Comparison of ENCODE assay signal across 19 cellular contexts in genomic region chr15:58590901-58591300, GRCh38.
DNase-seq lines count a peak whose midpoint lies in the region; ATAC-seq and TF ChIP-seq lines count a peak whose summit lies in the region.
"Had no signal": no experiment of that assay in that cellular context is flagged by ENCODE, and none has a peak within 500 bp of the region (broad histone marks: within the 10 kb centered on the region; RNA-seq: fewer than 3 reads in every experiment).

No MANE protein-coding gene starts in this region.

- dilution Hi-C loops in IMR-90 (cut with HindIII; ENCODE audit: low sequenced_read_pairs, unreplicated experiment) = no loop called here

- peaks cover 14% of the 10 kb centered on the region for H3K4me1 Mint-ChIP-seq in central memory CD8-positive, alpha-beta T cell

- no TSS peak for BruUV-seq in IMR-90 (replicated peaks; lab: Mats Ljungman, UMichigan)

- no peak for TF ChIP-seq RAD21 in IMR-90 (IDR thresholded peaks at IDR 0.05; ENCODE audit: low read length)

- intact Hi-C loops in IMR-90 (cut with micrococcal nuclease) = no loop called here

- peak overlapping the region; percentile 6; the same call in 1 of the 2 replicates for H4K91ac ChIP-seq in IMR-90 (ENCODE audit: insufficient read depth, low read depth, low read length)

- no peak overlapping the region for H3K23ac ChIP-seq in IMR-90 (ENCODE audit: low read depth, low read length)

- H2BK120ac ChIP-seq in IMR-90 (ENCODE audit: low read depth, low read length) = no peak overlapping the region

- H3K36me3 ChIP-seq in IMR-90 (ENCODE audit: control insufficient read depth, insufficient read depth, low read length) = no peaks in the 10 kb centered on the region
- H3K36me3 ChIP-seq: gastrocnemius medialis had no signal

- CTCF ChIA-PET in IMR-90 (lab: Yijun Ruan, JAX) = interaction anchor here (0.6 to 0.8 kb wide), 2 partner anchors 73 to 321 kb away, joined by 3 to 4 read pairs; no protein-coding TSS in a partner anchor

- H3K36me3 Mint-ChIP-seq in central memory CD8-positive, alpha-beta T cell (ENCODE audit: insufficient read depth) = peaks cover 16% of the 10 kb centered on the region

- in situ Hi-C loops in IMR-90 (cut with MboI; ENCODE audit: low sequenced_read_pairs) = no loop called here

- H2AFZ ChIP-seq in IMR-90 (replicated peaks; ENCODE audit: low read length, poor library complexity) = no peak overlapping the region

- H3K79me1 ChIP-seq in IMR-90 (ENCODE audit: low read depth in 1 of 2, low read length in 2 of 2) = no peaks in the 10 kb centered on the region; a peak in 1 of 4 replicates

- H3K18ac ChIP-seq in IMR-90 (ENCODE audit: low read depth, low read length) = 0 out of 2 replicates have a peak overlapping the region, but pooled peaks have one; percentile 12

- no peak overlapping the region for H3K4me3 ChIP-seq in IMR-90 (ENCODE audit: insufficient read depth, low read depth, low read length)
- H3K4me3 ChIP-seq: gastrocnemius medialis, smooth muscle cell had no signal

- peak overlapping the region; percentile 34; the same call in 1 of the 3 replicates for H2BK15ac ChIP-seq in IMR-90 (ENCODE audit: low read depth, low read length)

- H3K56ac ChIP-seq in IMR-90 (ENCODE audit: extremely low read depth, insufficient read depth, low read length) = no peak overlapping the region

- H3K4me3 Mint-ChIP-seq in central memory CD8-positive, alpha-beta T cell = no peak overlapping the region
- H3K4me3 Mint-ChIP-seq: dendritic cell treated with granulocyte-macrophage colony-stimulating factor and Interleukin-4, amounts not matched to agents 40 ng/mL and 50 ng/mL, for 4 days; HFFc6 had no signal

- no peak overlapping the region for H3K4ac ChIP-seq in IMR-90 (ENCODE audit: low read depth, low read length)

- no peaks in the 10 kb centered on the region for H3K27me3 Mint-ChIP-seq in central memory CD8-positive, alpha-beta T cell
- H3K27me3 Mint-ChIP-seq: dendritic cell treated with granulocyte-macrophage colony-stimulating factor and Interleukin-4, amounts not matched to agents 40 ng/mL and 50 ng/mL, for 4 days had no signal

- H3K14ac ChIP-seq in IMR-90 (replicated peaks; ENCODE audit: low read depth, low read length) = no peak overlapping the region; the same call in 1 of the 2 replicates

- no peaks in the 10 kb centered on the region; the same call in 1 of the 2 replicates for H3K9me1 ChIP-seq in IMR-90 (ENCODE audit: insufficient read depth, low read length)

- no peak for TF ChIP-seq CTCF in IMR-90 (conservative IDR thresholded peaks at IDR 0.05; ENCODE audit: low read depth, low read length)

- no peaks in the 10 kb centered on the region for H3K27me3 ChIP-seq in IMR-90 (ENCODE audit: control insufficient read depth, insufficient read depth, low read length)
- H3K27me3 ChIP-seq: gastrocnemius medialis had no signal

- H3K9me3 Mint-ChIP-seq in central memory CD8-positive, alpha-beta T cell = no peaks in the 10 kb centered on the region
- H3K9me3 Mint-ChIP-seq: dendritic cell treated with granulocyte-macrophage colony-stimulating factor and Interleukin-4, amounts not matched to agents 40 ng/mL and 50 ng/mL, for 4 days; HFFc6 had no signal

- H2BK20ac ChIP-seq in IMR-90 (ENCODE audit: low read depth, low read length) = no peak overlapping the region

- H2AK5ac ChIP-seq in IMR-90 (ENCODE audit: low read depth, low read length) = no peak overlapping the region

- H4K5ac ChIP-seq in IMR-90 (ENCODE audit: low read depth, low read length) = no peak overlapping the region

- H3K9me3 ChIP-seq in IMR-90 (ENCODE audit: control insufficient read depth, insufficient read depth, low read length) = no peaks in the 10 kb centered on the region
- H3K9me3 ChIP-seq: gastrocnemius medialis had no signal

- POLR2A ChIA-PET in IMR-90 (lab: Charles Lee; ENCODE audit: unreplicated experiment) = no interaction called here

- H3K27ac ChIP-seq in IMR-90 (ENCODE audit: insufficient read depth, low read length) = no peak overlapping the region
- H3K27ac ChIP-seq: gastrocnemius medialis had no signal

- no peak overlapping the region for H3K4me2 ChIP-seq in IMR-90 (ENCODE audit: low read depth, low read length)
- H3K4me2 ChIP-seq: smooth muscle cell had no signal

- H2BK5ac ChIP-seq in IMR-90 (ENCODE audit: low read depth, low read length, poor library complexity, severe bottlenecking) = no peak overlapping the region

- peaks cover 5% of the 10 kb centered on the region; the same call in 1 of the 2 replicates for H3K4me1 ChIP-seq in IMR-90 (ENCODE audit: control insufficient read depth, insufficient read depth, low read length)
- H3K4me1 ChIP-seq: gastrocnemius medialis had no signal

- no peak for TF ChIP-seq POLR2A in IMR-90 (IDR thresholded peaks at IDR 0.05; ENCODE audit: low read depth, low read length)

- no peaks in the 10 kb centered on the region for H4K20me1 ChIP-seq in IMR-90 (ENCODE audit: insufficient read depth, low read length)

- ATAC-seq in IMR-90 (ENCODE audit: low read depth) (no peak), GM21528 (IDR thresholded peaks at IDR 0.05; ENCODE audit: low FRiP score, unreplicated experiment) (no peak), HG02852 (IDR thresholded peaks at IDR 0.05; ENCODE audit: unreplicated experiment) (no peak)
- no peak for ATAC-seq in central memory CD8-positive, alpha-beta T cell (replicated peaks; ENCODE audit: extremely low read depth, poor library complexity, severe bottlenecking)
- ATAC-seq: gastrocnemius medialis had no signal

- DNase-seq in NCI-H2171 treated with DMSO at 0.1 percent for 48 hours (lab: John Stamatoyannopoulos, UW) (peak; percentile 11), NCI-H2171 (lab: John Stamatoyannopoulos, UW) (no peak), IMR-90 (no peak), renal cortical epithelial cell (ENCODE audit: low read depth) (peak; percentile 41), GOT3 (lab: John Stamatoyannopoulos, UW) (no peak)
- no peak for DNase-seq in central memory CD8-positive, alpha-beta T cell (ENCODE audit: low spot score in 2 of 2)
- DNase-seq: activated T-cell treated with anti-CD3 and anti-CD28 coated beads, Interleukin-2, amount 50 U/mL, for 1 hour; amygdala; EL; gastrocnemius medialis; HFFc6; hippocampal formation; NCI-H1417 treated with DMSO at 0.1 percent for 48 hours; stimulated activated CD4-positive, alpha-beta T cell treated with anti-CD3 and anti-CD28 coated beads, Interleukin-2, amount 100 ng/mL, for 24 hours; T-helper 1 cell had no signal

- peak overlapping the region; percentile 23 for H3K27ac Mint-ChIP-seq in central memory CD8-positive, alpha-beta T cell (ENCODE audit: low read depth)
- H3K27ac Mint-ChIP-seq: dendritic cell treated with granulocyte-macrophage colony-stimulating factor and Interleukin-4, amounts not matched to agents 40 ng/mL and 50 ng/mL, for 4 days; HFFc6 had no signal

- no peak overlapping the region for H3K9ac ChIP-seq in IMR-90 (ENCODE audit: low read depth, low read length)

- WGBS in IMR-90 (ENCODE audit: extremely low coverage in 2 of 2, insufficient read length in 1 of 2), 2 experiments = no CpG with 5 or more reads among the region's 1 CpG

- H2AK9ac ChIP-seq in IMR-90 (replicated peaks; ENCODE audit: low read depth, low read length, poor library complexity) = no peak overlapping the region

- H4K8ac ChIP-seq in IMR-90 (ENCODE audit: low read depth in 2 of 2, low read length in 2 of 2) = no peak overlapping the region

TF ChIP-seq in IMR-90, 13 proteins besides CTCF, POLR2A, EP300 and RAD21:
- TF ChIP-seq NFE2L2 (IDR thresholded peaks at IDR 0.05; ENCODE audit: low read depth, low read length) (no peak), ELK1 (IDR thresholded peaks at IDR 0.05; ENCODE audit: borderline replicate concordance, low read depth, low read length) (no peak), BHLHE40 (IDR thresholded peaks at IDR 0.05; ENCODE audit: low read depth, low read length) (no peak), SMC3 (IDR thresholded peaks at IDR 0.05; ENCODE audit: low read depth, low read length) (no peak), MXI1 (IDR thresholded peaks at IDR 0.05; ENCODE audit: borderline replicate concordance, low read depth, low read length) (no peak), CHD1 (IDR thresholded peaks at IDR 0.05; ENCODE audit: low read depth, low read length) (no peak), USF2 (IDR thresholded peaks at IDR 0.05; ENCODE audit: low read depth, low read length) (no peak), RFX5 (IDR thresholded peaks at IDR 0.05; ENCODE audit: low read depth, low read length) (no peak), FOS (IDR thresholded peaks at IDR 0.05; ENCODE audit: low read depth, low read length) (no peak), MAZ (IDR thresholded peaks at IDR 0.05; ENCODE audit: borderline replicate concordance, low read depth, low read length) (no peak), RCOR1 (IDR thresholded peaks at IDR 0.05; ENCODE audit: insufficient replicate concordance, low read length) (no peak), MAFK (IDR thresholded peaks at IDR 0.05; ENCODE audit: low read depth, low read length) (no peak), CEBPB (IDR thresholded peaks at IDR 0.05; ENCODE audit: low read depth, low read length) (no peak)

Comparison
In these comparisons a context has a peak if more than half of its experiments do, and no peak if none do; other contexts are left out.
1. DNase-seq: peak in NCI-H2171 treated with DMSO at 0.1 percent for 48 hours (single experiment) and renal cortical epithelial cell (single experiment); none in NCI-H2171 (single experiment), IMR-90 (single experiment), central memory CD8-positive, alpha-beta T cell (0 of 2) and GOT3 (single experiment).